ENCODE assay signal across 9 cellular contexts in genomic region chr1:202145325-202146140, GRCh38. TPM values are rescaled to one million over a fixed set of nuclear protein-coding genes. Genes with fewer than 3 reads are reported as not detected.
DNase-seq lines count a peak whose midpoint lies in the region; ATAC-seq, FAIRE-seq and TF ChIP-seq lines count a peak whose summit lies in the region.
"Had no signal": no experiment of that assay in that cellular context is flagged by ENCODE, and none has a peak within 500 bp of the region (broad histone marks: within the 10 kb centered on the region; RNA-seq: fewer than 3 reads in every experiment).

No MANE protein-coding gene starts in this region.

- POLR2A ChIA-PET in AG04450 (lab: Yijun Ruan, JAX): no interaction called here

- peaks cover 14% of the 10 kb centered on the region for H3K4me1 ChIP-seq in HUES6 (ENCODE audit: control insufficient read depth, insufficient read depth, low read length)
- H3K4me1 ChIP-seq in iPS DF 6.9 (ENCODE audit: control insufficient read depth, insufficient read depth, low read length): peaks cover 6% of the 10 kb centered on the region

- no peak for TF ChIP-seq CTCF in AG04450 (IDR thresholded peaks at IDR 0.05; ENCODE audit: low read depth, low read length)

- H3K9ac ChIP-seq in HUES6 (ENCODE audit: low read length): peak overlapping the region; percentile 88

- H3K27ac ChIP-seq in AG04450 (ENCODE audit: low read depth, low read length) (no peak overlapping the region), HUES6 (ENCODE audit: low read depth, low read length) (no peak overlapping the region), iPS DF 6.9 (ENCODE audit: low read length) (no peak overlapping the region)

- no peaks in the 10 kb centered on the region for H3K27me3 Mint-ChIP-seq in activated T-cell treated with anti-CD3 and anti-CD28 coated beads, Interleukin-2, amount 50 U/mL, for 24 hours
- no peaks in the 10 kb centered on the region for H3K27me3 Mint-ChIP-seq in stimulated activated naive CD8-positive, alpha-beta T cell treated with anti-CD3 and anti-CD28 coated beads, Interleukin-15, amount 100 ng/mL, for 72 hours

- no peaks in the 10 kb centered on the region for H3K9me3 Mint-ChIP-seq in activated T-cell treated with anti-CD3 and anti-CD28 coated beads, Interleukin-2, amount 50 U/mL, for 24 hours
- H3K9me3 Mint-ChIP-seq in stimulated activated naive CD8-positive, alpha-beta T cell treated with anti-CD3 and anti-CD28 coated beads, Interleukin-15, amount 100 ng/mL, for 72 hours: no peaks in the 10 kb centered on the region

- CTCF ChIA-PET in AG04450 (lab: Charles Lee): interaction anchor here (0.6 to 2.9 kb wide), 3 partner anchors 9 to 615 kb away, joined by 3 to 9 read pairs (median 3); no protein-coding TSS in a partner anchor

- H3K4me3 Mint-ChIP-seq in activated T-cell treated with anti-CD3 and anti-CD28 coated beads, Interleukin-2, amount 50 U/mL, for 24 hours: peak overlapping the region; percentile 90
- H3K4me3 Mint-ChIP-seq in stimulated activated naive CD8-positive, alpha-beta T cell treated with anti-CD3 and anti-CD28 coated beads, Interleukin-15, amount 100 ng/mL, for 72 hours: peak overlapping the region; percentile 89 to 92

- peaks cover 63% of the 10 kb centered on the region for H3K36me3 Mint-ChIP-seq in activated T-cell treated with anti-CD3 and anti-CD28 coated beads, Interleukin-2, amount 50 U/mL, for 24 hours (ENCODE audit: low read depth)

- H3K27me3 ChIP-seq in AG04450 (ENCODE audit: control insufficient read depth, insufficient read depth, low read length): no peaks in the 10 kb centered on the region
- H3K27me3 ChIP-seq in HUES6 (ENCODE audit: control insufficient read depth, insufficient read depth, low read length): peaks cover 10% of the 10 kb centered on the region
- no peaks in the 10 kb centered on the region for H3K27me3 ChIP-seq in iPS DF 6.9 (ENCODE audit: control insufficient read depth, insufficient read depth, low read length)

- H3K36me3 ChIP-seq in HUES6 (ENCODE audit: control insufficient read depth, insufficient read depth, low read length): no peaks in the 10 kb centered on the region; the same call in 1 of the 2 replicates
- H3K36me3 ChIP-seq in iPS DF 6.9 (ENCODE audit: control insufficient read depth, insufficient read depth, low read length): no peaks in the 10 kb centered on the region

- H3K9me3 ChIP-seq in AG04450 (ENCODE audit: control insufficient read depth, insufficient read depth, low read length) (peaks cover 4% of the 10 kb centered on the region; the same call in 1 of the 2 replicates), HUES6 (ENCODE audit: control insufficient read depth, insufficient read depth, low read depth, low read length) (no peaks in the 10 kb centered on the region), iPS DF 6.9 (ENCODE audit: control insufficient read depth, insufficient read depth, low read length) (no peaks in the 10 kb centered on the region)

- peak; percentile 75 for ATAC-seq in stimulated activated naive CD8-positive, alpha-beta T cell treated with anti-CD3 and anti-CD28 coated beads, Interleukin-15, amount 100 ng/mL, for 72 hours
- ATAC-seq in GM21723 (IDR thresholded peaks at IDR 0.05; ENCODE audit: unreplicated experiment) (no peak), GM18867 (IDR thresholded peaks at IDR 0.05; ENCODE audit: unreplicated experiment) (no peak)

- peak overlapping the region; percentile 83 for H3K4me3 ChIP-seq in AG04450 (ENCODE audit: low read depth, low read length)
- peak overlapping the region; percentile 79 for H3K4me3 ChIP-seq in HUES6 (ENCODE audit: low read depth, low read length)
- peak overlapping the region; percentile 76; the same call in 1 of the 2 replicates for H3K4me3 ChIP-seq in iPS DF 6.9 (ENCODE audit: low read length)

- H3K27ac Mint-ChIP-seq in activated T-cell treated with anti-CD3 and anti-CD28 coated beads, Interleukin-2, amount 50 U/mL, for 24 hours: peak overlapping the region; percentile 93
- H3K27ac Mint-ChIP-seq in stimulated activated naive CD8-positive, alpha-beta T cell treated with anti-CD3 and anti-CD28 coated beads, Interleukin-15, amount 100 ng/mL, for 72 hours: peak overlapping the region; percentile 91 to 95

- peaks cover 52% of the 10 kb centered on the region for H3K4me1 Mint-ChIP-seq in activated T-cell treated with anti-CD3 and anti-CD28 coated beads, Interleukin-2, amount 50 U/mL, for 24 hours (ENCODE audit: low read depth)
- H3K4me1 Mint-ChIP-seq in stimulated activated naive CD8-positive, alpha-beta T cell treated with anti-CD3 and anti-CD28 coated beads, Interleukin-15, amount 100 ng/mL, for 72 hours: peaks cover 61% of the 10 kb centered on the region

- WGBS in iPS DF 6.9 (ENCODE audit: insufficient coverage, insufficient read length): no CpG with 5 or more reads among the region's 15 CpGs

- DNase-seq in AG04450 (ENCODE audit: low read depth, low spot score) (no peak), iPS DF 6.9 (ENCODE audit: low read depth, low spot score) (no peak), RCC 7860 (ENCODE audit: low spot score) (no peak)
- peak; percentile 65 for DNase-seq in activated T-cell treated with anti-CD3 and anti-CD28 coated beads, Interleukin-2, amount 50 U/mL, for 24 hours
- peak; percentile 38 to 73 for DNase-seq in stimulated activated naive CD8-positive, alpha-beta T cell treated with anti-CD3 and anti-CD28 coated beads, Interleukin-15, amount 100 ng/mL, for 72 hours

- no peak for FAIRE-seq in RCC 7860 (lab: Jason Lieb, UNC)
- FAIRE-seq: frontal cortex had no signal

RNA-seq across cellular contexts. Expression of gene ARL8A, which starts 1.0 kb away (rescaled TPM):
- polyA plus RNA-seq in AG04450 (2011; rRNA removed): 50.9 and 58.0 TPM in 2 replicates
- 30.5 and 40.0 TPM in 2 replicates for polyA minus RNA-seq in AG04450 (2011; rRNA and poly(A)+ RNA removed)

RNA-seq across cellular contexts. Expression of gene PTPN7, which starts 14.9 kb away (rescaled TPM):
- polyA plus RNA-seq in AG04450 (2011; rRNA removed): not detected in 2 replicates
- not detected in 2 replicates for polyA minus RNA-seq in AG04450 (2011; rRNA and poly(A)+ RNA removed)

RNA-seq across cellular contexts. Expression of gene GPR37L1, which starts 22.8 kb away (rescaled TPM):
- not detected in 2 replicates for polyA plus RNA-seq in AG04450 (2011; rRNA removed)
- not detected in 2 replicates for polyA minus RNA-seq in AG04450 (2011; rRNA and poly(A)+ RNA removed)

RNA-seq across cellular contexts. Expression of gene LGR6, which starts 48.1 kb away (rescaled TPM):
- not detected in 2 replicates for polyA plus RNA-seq in AG04450 (2011; rRNA removed)
- polyA minus RNA-seq in AG04450 (2011; rRNA and poly(A)+ RNA removed): 0.87 TPM in 1 of 2 replicates, not detected in the other

Comparison
In these comparisons a context has a peak if more than half of its experiments do, and no peak if none do; other contexts are left out.
1. DNase-seq: peak in activated T-cell treated with anti-CD3 and anti-CD28 coated beads, Interleukin-2, amount 50 U/mL, for 24 hours (single experiment) and stimulated activated naive CD8-positive, alpha-beta T cell treated with anti-CD3 and anti-CD28 coated beads, Interleukin-15, amount 100 ng/mL, for 72 hours (2 of 2); none in AG04450 (single experiment), iPS DF 6.9 (single experiment) and RCC 7860 (single experiment).
2. Peak in every context shown above with its lines, with median percentiles within 50 percentile points of each other: H3K4me3 ChIP-seq.